Comparison of ENCODE assay signal across 30 cellular contexts in genomic region chr2:164224007-164224406, GRCh38.
"Had no signal": no experiment of that assay in that cellular context is flagged by ENCODE, and none has a peak within 500 bp of the region (broad histone marks: within the 10 kb centered on the region; RNA-seq: fewer than 3 reads in every experiment).

No MANE protein-coding gene starts in this region.

- H3K36me3 ChIP-seq: brain microvascular endothelial cell, SJCRH30, WERI-Rb-1 had no signal

- H3K4me1 Mint-ChIP-seq: activated CD4-positive, alpha-beta memory T cell treated with anti-CD3 and anti-CD28 coated beads, Interleukin-2, amount 10 ng/mL, durations not matched to agents 7 days and 5 days; activated CD8-positive, alpha-beta memory T cell treated with anti-CD3 and anti-CD28 coated beads, Interleukin-2, amount 10 ng/mL, durations not matched to agents 7 days and 5 days; activated naive CD8-positive, alpha-beta T cell treated with anti-CD3 and anti-CD28 coated beads for 36 hours had no signal

- H3K27ac Mint-ChIP-seq: activated CD4-positive, alpha-beta memory T cell treated with anti-CD3 and anti-CD28 coated beads, Interleukin-2, amount 10 ng/mL, durations not matched to agents 7 days and 5 days; activated CD8-positive, alpha-beta memory T cell treated with anti-CD3 and anti-CD28 coated beads, Interleukin-2, amount 10 ng/mL, durations not matched to agents 7 days and 5 days; activated naive CD8-positive, alpha-beta T cell treated with anti-CD3 and anti-CD28 coated beads for 36 hours had no signal

- DNase-seq: activated CD4-positive, alpha-beta memory T cell treated with anti-CD3 and anti-CD28 coated beads, Interleukin-2, amount 10 ng/mL, durations not matched to agents 7 days and 5 days; activated CD4-positive, alpha-beta T cell treated with anti-CD3 and anti-CD28 coated beads for 1 hour; activated CD4-positive, alpha-beta T cell treated with anti-CD3 and anti-CD28 coated beads for 48 hours; activated CD4-positive, CD25-positive, alpha-beta regulatory T cell; activated CD8-positive, alpha-beta memory T cell treated with anti-CD3 and anti-CD28 coated beads for 24 hours; activated CD8-positive, alpha-beta memory T cell treated with anti-CD3 and anti-CD28 coated beads, Interleukin-2, amount 10 ng/mL, durations not matched to agents 7 days and 5 days; activated CD8-positive, alpha-beta memory T cell treated with anti-CD3 and anti-CD28 coated beads, Interleukin-2, amount 50 U/mL, for 48 hours; activated effector memory CD4-positive, alpha-beta T cell treated with Interleukin-2 at 50 U/mL for 16 hours; activated naive CD4-positive, alpha-beta T cell treated with anti-CD3 and anti-CD28 coated beads, Interleukin-2, amount 50 U/mL, for 16 hours; activated naive CD8-positive, alpha-beta T cell treated with anti-CD3 and anti-CD28 coated beads for 36 hours; activated T-cell treated with anti-CD3 and anti-CD28 coated beads, Interleukin-2, amount 50 U/mL, for 48 hours; amniotic stem cell; aorta; brain microvascular endothelial cell; central memory CD4-positive, alpha-beta T cell; MM.1S; MV-4-11; NCI-H1092; NCI-H1417 treated with DMSO at 0.1 percent for 48 hours; NCI-H187 treated with DMSO at 0.1 percent for 48 hours; NCI-H2081; NCI-H345; NCI-H524 treated with DMSO at 0.1 percent for 48 hours; SHP77; SJCRH30; SW 1271; T1000; WERI-Rb-1 had no signal

- H3K9me3 Mint-ChIP-seq: activated CD4-positive, alpha-beta memory T cell treated with anti-CD3 and anti-CD28 coated beads, Interleukin-2, amount 10 ng/mL, durations not matched to agents 7 days and 5 days had no signal

- H3K4me1 ChIP-seq: SJCRH30 had no signal

- H3K27me3 Mint-ChIP-seq: activated CD4-positive, alpha-beta memory T cell treated with anti-CD3 and anti-CD28 coated beads, Interleukin-2, amount 10 ng/mL, durations not matched to agents 7 days and 5 days; activated CD8-positive, alpha-beta memory T cell treated with anti-CD3 and anti-CD28 coated beads, Interleukin-2, amount 10 ng/mL, durations not matched to agents 7 days and 5 days; activated naive CD8-positive, alpha-beta T cell treated with anti-CD3 and anti-CD28 coated beads for 36 hours had no signal

- ATAC-seq: activated CD8-positive, alpha-beta memory T cell treated with anti-CD3 and anti-CD28 coated beads, Interleukin-2, amount 10 ng/mL, durations not matched to agents 7 days and 5 days; Panc1 had no signal

- FAIRE-seq: colon had no signal

- H3K4me3 ChIP-seq: SJCRH30 had no signal

- H3K27me3 ChIP-seq: brain microvascular endothelial cell, SJCRH30 had no signal

- H3K36me3 Mint-ChIP-seq: activated CD8-positive, alpha-beta memory T cell treated with anti-CD3 and anti-CD28 coated beads, Interleukin-2, amount 10 ng/mL, durations not matched to agents 7 days and 5 days; activated naive CD8-positive, alpha-beta T cell treated with anti-CD3 and anti-CD28 coated beads for 36 hours had no signal

- H3K4me3 Mint-ChIP-seq: activated CD4-positive, alpha-beta memory T cell treated with anti-CD3 and anti-CD28 coated beads, Interleukin-2, amount 10 ng/mL, durations not matched to agents 7 days and 5 days; activated CD8-positive, alpha-beta memory T cell treated with anti-CD3 and anti-CD28 coated beads, Interleukin-2, amount 10 ng/mL, durations not matched to agents 7 days and 5 days; activated naive CD8-positive, alpha-beta T cell treated with anti-CD3 and anti-CD28 coated beads for 36 hours had no signal

- H3K27ac ChIP-seq: brain microvascular endothelial cell, SJCRH30, WERI-Rb-1 had no signal

- H3K9me3 ChIP-seq: SJCRH30 had no signal
